In genomic region chr3:121096968-121097367, GRCh38 we compare ENCODE assay signal across 20 cellular contexts.
A peak's percentile ranks its signal among the peaks of the same experiment; 100 is the strongest.
DNase-seq lines count a peak whose midpoint lies in the region; ATAC-seq and TF ChIP-seq lines count a peak whose summit lies in the region.
"Had no signal": no experiment of that assay in that cellular context is flagged by ENCODE, and none has a peak within 500 bp of the region (broad histone marks: within the 10 kb centered on the region; RNA-seq: fewer than 3 reads in every experiment).

No MANE protein-coding gene starts in this region.

- no peaks in the 10 kb centered on the region; the same call in 1 of the 2 replicates for H3K27me3 Mint-ChIP-seq in WTC11 (ENCODE audit: low read depth)
- peaks cover 3% of the 10 kb centered on the region for H3K27me3 Mint-ChIP-seq in neural progenitor cell (ENCODE audit: insufficient read depth, low read depth)
- H3K27me3 Mint-ChIP-seq in CD8-positive, alpha-beta memory T cell, result peaks cover 0 to 3% of the 10 kb centered on the region in 2 donors
- no peaks in the 10 kb centered on the region for H3K27me3 Mint-ChIP-seq in natural killer cell treated with Interleukin-12 subunit alpha and Interleukin-12 subunit beta and Interleukin-15 and Interleukin-18, amount 100 ng/mL, for 72 hours

- peak; percentile 68 for DNase-seq in LNCaP clone FGC (ENCODE audit: low read depth)
- no peak for DNase-seq in WTC11 (ENCODE audit: low spot score)
- peak; percentile 12 for DNase-seq in neural progenitor cell (ENCODE audit: low spot score)
- no peak for DNase-seq in NCI-H1436 (lab: John Stamatoyannopoulos, UW)
- DNase-seq in G401 (ENCODE audit: low spot score), result no peak
- no peak for DNase-seq in CD8-positive, alpha-beta memory T cell
- no peak for DNase-seq in natural killer cell treated with Interleukin-12 subunit alpha and Interleukin-12 subunit beta and Interleukin-15 and Interleukin-18, amount 100 ng/mL, for 72 hours (ENCODE audit: low spot score)
- DNase-seq: DND-41; Kasumi-1; MG63; NCI-H1417; NCI-H187; NCI-H2227 treated with DMSO at 0.1 percent for 48 hours; NCI-H524; NCI-H774; NK-92 treated with Interleukin-12 subunit alpha and Interleukin-12 subunit beta, amount 100 ng/mL, for 24 hours; Peyer's patch had no signal

- no peak overlapping the region for H3K27ac Mint-ChIP-seq in WTC11
- no peak overlapping the region for H3K27ac Mint-ChIP-seq in neural progenitor cell
- H3K27ac Mint-ChIP-seq in CD8-positive, alpha-beta memory T cell, result no peak overlapping the region
- H3K27ac Mint-ChIP-seq in natural killer cell treated with Interleukin-12 subunit alpha and Interleukin-12 subunit beta and Interleukin-15 and Interleukin-18, amount 100 ng/mL, for 72 hours, result no peak overlapping the region

- H3K36me3 ChIP-seq in neural progenitor cell, result no peaks in the 10 kb centered on the region
- no peaks in the 10 kb centered on the region for H3K36me3 ChIP-seq in CD8-positive, alpha-beta memory T cell (ENCODE audit: insufficient read depth, low read length)
- H3K36me3 ChIP-seq: MG63, Peyer's patch had no signal

- H3K4me1 ChIP-seq in neural progenitor cell, result peaks cover 9% of the 10 kb centered on the region
- H3K4me1 ChIP-seq in CD8-positive, alpha-beta memory T cell (ENCODE audit: insufficient read depth, low read length), result no peaks in the 10 kb centered on the region
- H3K4me1 ChIP-seq: Peyer's patch had no signal

- H3K27ac ChIP-seq in 22Rv1, result peak overlapping the region; percentile 46
- peak overlapping the region; percentile 46 for H3K27ac ChIP-seq in neural progenitor cell
- H3K27ac ChIP-seq in CD8-positive, alpha-beta memory T cell (ENCODE audit: low read depth, low read length), result no peak overlapping the region
- H3K27ac ChIP-seq: Peyer's patch had no signal

- in situ Hi-C loops in G401 (cut with HindIII; ENCODE audit: low sequenced_read_pairs), result no loop called here

- H3K4me3 Mint-ChIP-seq in WTC11, result no peak overlapping the region
- no peak overlapping the region for H3K4me3 Mint-ChIP-seq in neural progenitor cell
- H3K4me3 Mint-ChIP-seq in CD8-positive, alpha-beta memory T cell, result no peak overlapping the region
- H3K4me3 Mint-ChIP-seq in natural killer cell treated with Interleukin-12 subunit alpha and Interleukin-12 subunit beta and Interleukin-15 and Interleukin-18, amount 100 ng/mL, for 72 hours, result no peak overlapping the region
- H3K4me3 Mint-ChIP-seq: CD14-positive monocyte had no signal

- TF ChIP-seq CTCF in 22Rv1 (IDR thresholded peaks at IDR 0.05) (no peak), LNCaP clone FGC (IDR thresholded peaks at IDR 0.05; ENCODE audit: control insufficient read depth, extremely low read depth, insufficient read depth) (no peak), WTC11 (IDR thresholded peaks at IDR 0.05) (no peak), neural progenitor cell (IDR thresholded peaks at IDR 0.05) (no peak)

- peak overlapping the region; percentile 18 for H3K4me2 ChIP-seq in neural progenitor cell

- H3K36me3 Mint-ChIP-seq in WTC11, result peaks cover 3% of the 10 kb centered on the region
- H3K36me3 Mint-ChIP-seq in neural progenitor cell, result peaks cover 1% of the 10 kb centered on the region
- H3K36me3 Mint-ChIP-seq in CD8-positive, alpha-beta memory T cell, result no peaks in the 10 kb centered on the region
- peaks cover 5% of the 10 kb centered on the region for H3K36me3 Mint-ChIP-seq in natural killer cell treated with Interleukin-12 subunit alpha and Interleukin-12 subunit beta and Interleukin-15 and Interleukin-18, amount 100 ng/mL, for 72 hours
- H3K36me3 Mint-ChIP-seq: CD14-positive monocyte had no signal

- peak; percentile 88 for ATAC-seq in WTC11
- no peak for ATAC-seq in natural killer cell treated with Interleukin-12 subunit alpha and Interleukin-12 subunit beta and Interleukin-15 and Interleukin-18, amount 100 ng/mL, for 72 hours
- ATAC-seq: SK-N-SH treated with all-trans-retinoic acid at 6 μM for 48 hours had no signal

- no peaks in the 10 kb centered on the region for H3F3A ChIP-seq in neural progenitor cell (ENCODE audit: low read depth)

- CTCF ChIA-PET in WTC11 (lab: Charles Lee), result no interaction called here
- CTCF ChIA-PET in CD8-positive, alpha-beta memory T cell (lab: Charles Lee), result no interaction called here

- no peak overlapping the region for H3K9ac ChIP-seq in neural progenitor cell

- H3K9me3 ChIP-seq in neural progenitor cell (ENCODE audit: low read depth), result no peaks in the 10 kb centered on the region
- H3K9me3 ChIP-seq in CD8-positive, alpha-beta memory T cell (ENCODE audit: low read length), result no peaks in the 10 kb centered on the region
- H3K9me3 ChIP-seq: MG63, Peyer's patch had no signal

- H2AFZ ChIP-seq in neural progenitor cell (replicated peaks), result peak overlapping the region; percentile 79

- H3K4me3 ChIP-seq in LNCaP clone FGC (ENCODE audit: low read depth, low read length), result peak overlapping the region; percentile 28
- no peak overlapping the region for H3K4me3 ChIP-seq in neural progenitor cell
- no peak overlapping the region for H3K4me3 ChIP-seq in CD8-positive, alpha-beta memory T cell (ENCODE audit: low read length)
- H3K4me3 ChIP-seq: MG63, Peyer's patch had no signal

- peaks cover 15% of the 10 kb centered on the region for H3K9me3 Mint-ChIP-seq in WTC11
- H3K9me3 Mint-ChIP-seq in neural progenitor cell, result peaks cover 10% of the 10 kb centered on the region
- peaks cover under 1 to 13% (median 7%) of the 10 kb centered on the region in 5 donors for H3K9me3 Mint-ChIP-seq in CD8-positive, alpha-beta memory T cell
- H3K9me3 Mint-ChIP-seq in natural killer cell treated with Interleukin-12 subunit alpha and Interleukin-12 subunit beta and Interleukin-15 and Interleukin-18, amount 100 ng/mL, for 72 hours, result peaks cover 28% of the 10 kb centered on the region

- H3K27me3 ChIP-seq in neural progenitor cell, result no peaks in the 10 kb centered on the region
- no peaks in the 10 kb centered on the region for H3K27me3 ChIP-seq in CD8-positive, alpha-beta memory T cell (ENCODE audit: insufficient read depth, low read length, poor library complexity, severe bottlenecking)
- H3K27me3 ChIP-seq: MG63, Peyer's patch had no signal

- no peaks in the 10 kb centered on the region for H3K79me2 ChIP-seq in neural progenitor cell (ENCODE audit: low read depth)

- POLR2A ChIA-PET in WTC11 (lab: Charles Lee), result no interaction called here
- POLR2A ChIA-PET in CD8-positive, alpha-beta memory T cell (lab: Charles Lee), result no interaction called here

- H4K20me1 ChIP-seq in neural progenitor cell (ENCODE audit: low read depth), result no peaks in the 10 kb centered on the region

- H3K4me1 Mint-ChIP-seq in WTC11 (peaks cover 11% of the 10 kb centered on the region), neural progenitor cell (no peaks in the 10 kb centered on the region)
- H3K4me1 Mint-ChIP-seq in CD8-positive, alpha-beta memory T cell, result no peaks in the 10 kb centered on the region
- no peaks in the 10 kb centered on the region for H3K4me1 Mint-ChIP-seq in natural killer cell treated with Interleukin-12 subunit alpha and Interleukin-12 subunit beta and Interleukin-15 and Interleukin-18, amount 100 ng/mL, for 72 hours (ENCODE audit: low read depth in 2 of 2)
- H3K4me1 Mint-ChIP-seq: CD14-positive monocyte had no signal

TF ChIP-seq in WTC11, 78 proteins besides CTCF, POLR2A, EP300 and RAD21 (continues in another document):
- TF ChIP-seq GRHL2 (CRISPR knock-in tag; IDR thresholded peaks at IDR 0.05; ENCODE audit: insufficient replicate concordance, severe bottlenecking), result no peak
- no peak for TF ChIP-seq ZNF423 (CRISPR knock-in tag; IDR thresholded peaks at IDR 0.05)
- TF ChIP-seq ZNF263 (CRISPR knock-in tag; IDR thresholded peaks at IDR 0.05; ENCODE audit: low read depth), result no peak
- TF ChIP-seq ZNF232 (CRISPR knock-in tag; IDR thresholded peaks at IDR 0.05), result no peak
- TF ChIP-seq PRDM15 (CRISPR knock-in tag; IDR thresholded peaks at IDR 0.05), result no peak

Comparison
In these comparisons a context has a peak if more than half of its experiments do, and no peak if none do; other contexts are left out.
1. DNase-seq: peak in LNCaP clone FGC (single experiment) and neural progenitor cell (single experiment); none in WTC11 (single experiment), NCI-H1436 (single experiment), G401 (single experiment), CD8-positive, alpha-beta memory T cell (0 of 5) and natural killer cell treated with Interleukin-12 subunit alpha and Interleukin-12 subunit beta and Interleukin-15 and Interleukin-18, amount 100 ng/mL, for 72 hours (single experiment).